Comparison of ENCODE assay signal across 1 cellular context in genomic region chr1:94544706-94545490, GRCh38.
TF ChIP-seq lines count a peak whose summit lies in the region.

No MANE protein-coding gene starts in this region.

TF ChIP-seq in GM23338, 12 proteins besides CTCF, POLR2A, EP300 and RAD21 (continued from another document):
- TF ChIP-seq, protein P1, sequence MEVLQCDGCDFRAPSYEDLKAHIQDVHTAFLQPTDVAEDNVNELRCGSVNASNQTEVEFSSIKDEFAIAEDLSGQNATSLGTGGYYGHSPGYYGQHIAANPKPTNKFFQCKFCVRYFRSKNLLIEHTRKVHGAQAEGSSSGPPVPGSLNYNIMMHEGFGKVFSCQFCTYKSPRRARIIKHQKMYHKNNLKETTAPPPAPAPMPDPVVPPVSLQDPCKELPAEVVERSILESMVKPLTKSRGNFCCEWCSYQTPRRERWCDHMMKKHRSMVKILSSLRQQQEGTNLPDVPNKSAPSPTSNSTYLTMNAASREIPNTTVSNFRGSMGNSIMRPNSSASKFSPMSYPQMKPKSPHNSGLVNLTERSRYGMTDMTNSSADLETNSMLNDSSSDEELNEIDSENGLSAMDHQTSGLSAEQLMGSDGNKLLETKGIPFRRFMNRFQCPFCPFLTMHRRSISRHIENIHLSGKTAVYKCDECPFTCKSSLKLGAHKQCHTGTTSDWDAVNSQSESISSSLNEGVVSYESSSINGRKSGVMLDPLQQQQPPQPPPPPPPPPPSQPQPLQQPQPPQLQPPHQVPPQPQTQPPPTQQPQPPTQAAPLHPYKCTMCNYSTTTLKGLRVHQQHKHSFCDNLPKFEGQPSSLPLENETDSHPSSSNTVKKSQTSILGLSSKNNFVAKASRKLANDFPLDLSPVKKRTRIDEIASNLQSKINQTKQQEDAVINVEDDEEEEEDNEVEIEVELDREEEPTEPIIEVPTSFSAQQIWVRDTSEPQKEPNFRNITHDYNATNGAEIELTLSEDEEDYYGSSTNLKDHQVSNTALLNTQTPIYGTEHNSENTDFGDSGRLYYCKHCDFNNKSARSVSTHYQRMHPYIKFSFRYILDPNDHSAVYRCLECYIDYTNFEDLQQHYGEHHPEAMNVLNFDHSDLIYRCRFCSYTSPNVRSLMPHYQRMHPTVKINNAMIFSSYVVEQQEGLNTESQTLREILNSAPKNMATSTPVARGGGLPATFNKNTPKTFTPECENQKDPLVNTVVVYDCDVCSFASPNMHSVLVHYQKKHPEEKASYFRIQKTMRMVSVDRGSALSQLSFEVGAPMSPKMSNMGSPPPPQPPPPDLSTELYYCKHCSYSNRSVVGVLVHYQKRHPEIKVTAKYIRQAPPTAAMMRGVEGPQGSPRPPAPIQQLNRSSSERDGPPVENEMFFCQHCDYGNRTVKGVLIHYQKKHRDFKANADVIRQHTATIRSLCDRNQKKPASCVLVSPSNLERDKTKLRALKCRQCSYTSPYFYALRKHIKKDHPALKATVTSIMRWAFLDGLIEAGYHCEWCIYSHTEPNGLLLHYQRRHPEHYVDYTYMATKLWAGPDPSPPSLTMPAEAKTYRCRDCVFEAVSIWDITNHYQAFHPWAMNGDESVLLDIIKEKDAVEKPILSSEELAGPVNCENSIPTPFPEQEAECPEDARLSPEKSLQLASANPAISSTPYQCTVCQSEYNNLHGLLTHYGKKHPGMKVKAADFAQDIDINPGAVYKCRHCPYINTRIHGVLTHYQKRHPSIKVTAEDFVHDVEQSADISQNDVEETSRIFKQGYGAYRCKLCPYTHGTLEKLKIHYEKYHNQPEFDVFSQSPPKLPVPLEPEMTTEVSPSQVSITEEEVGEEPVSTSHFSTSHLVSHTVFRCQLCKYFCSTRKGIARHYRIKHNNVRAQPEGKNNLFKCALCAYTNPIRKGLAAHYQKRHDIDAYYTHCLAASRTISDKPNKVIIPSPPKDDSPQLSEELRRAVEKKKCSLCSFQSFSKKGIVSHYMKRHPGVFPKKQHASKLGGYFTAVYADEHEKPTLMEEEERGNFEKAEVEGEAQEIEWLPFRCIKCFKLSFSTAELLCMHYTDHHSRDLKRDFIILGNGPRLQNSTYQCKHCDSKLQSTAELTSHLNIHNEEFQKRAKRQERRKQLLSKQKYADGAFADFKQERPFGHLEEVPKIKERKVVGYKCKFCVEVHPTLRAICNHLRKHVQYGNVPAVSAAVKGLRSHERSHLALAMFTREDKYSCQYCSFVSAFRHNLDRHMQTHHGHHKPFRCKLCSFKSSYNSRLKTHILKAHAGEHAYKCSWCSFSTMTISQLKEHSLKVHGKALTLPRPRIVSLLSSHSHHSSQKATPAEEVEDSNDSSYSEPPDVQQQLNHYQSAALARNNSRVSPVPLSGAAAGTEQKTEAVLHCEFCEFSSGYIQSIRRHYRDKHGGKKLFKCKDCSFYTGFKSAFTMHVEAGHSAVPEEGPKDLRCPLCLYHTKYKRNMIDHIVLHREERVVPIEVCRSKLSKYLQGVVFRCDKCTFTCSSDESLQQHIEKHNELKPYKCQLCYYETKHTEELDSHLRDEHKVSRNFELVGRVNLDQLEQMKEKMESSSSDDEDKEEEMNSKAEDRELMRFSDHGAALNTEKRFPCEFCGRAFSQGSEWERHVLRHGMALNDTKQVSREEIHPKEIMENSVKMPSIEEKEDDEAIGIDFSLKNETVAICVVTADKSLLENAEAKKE (CRISPR knock-in tag; IDR thresholded peaks at IDR 0.05): no peak
- no peak for TF ChIP-seq STAT1 (IDR thresholded peaks at IDR 0.05; ENCODE audit: unreplicated experiment)
TF ChIP-seq in GM23338: peak in this region for 0.
